ENCODE assay signal across 1 cellular context in genomic region chr11:120335928-120336640, GRCh38.
TF ChIP-seq lines count a peak whose summit lies in the region.

A gene with protein sequence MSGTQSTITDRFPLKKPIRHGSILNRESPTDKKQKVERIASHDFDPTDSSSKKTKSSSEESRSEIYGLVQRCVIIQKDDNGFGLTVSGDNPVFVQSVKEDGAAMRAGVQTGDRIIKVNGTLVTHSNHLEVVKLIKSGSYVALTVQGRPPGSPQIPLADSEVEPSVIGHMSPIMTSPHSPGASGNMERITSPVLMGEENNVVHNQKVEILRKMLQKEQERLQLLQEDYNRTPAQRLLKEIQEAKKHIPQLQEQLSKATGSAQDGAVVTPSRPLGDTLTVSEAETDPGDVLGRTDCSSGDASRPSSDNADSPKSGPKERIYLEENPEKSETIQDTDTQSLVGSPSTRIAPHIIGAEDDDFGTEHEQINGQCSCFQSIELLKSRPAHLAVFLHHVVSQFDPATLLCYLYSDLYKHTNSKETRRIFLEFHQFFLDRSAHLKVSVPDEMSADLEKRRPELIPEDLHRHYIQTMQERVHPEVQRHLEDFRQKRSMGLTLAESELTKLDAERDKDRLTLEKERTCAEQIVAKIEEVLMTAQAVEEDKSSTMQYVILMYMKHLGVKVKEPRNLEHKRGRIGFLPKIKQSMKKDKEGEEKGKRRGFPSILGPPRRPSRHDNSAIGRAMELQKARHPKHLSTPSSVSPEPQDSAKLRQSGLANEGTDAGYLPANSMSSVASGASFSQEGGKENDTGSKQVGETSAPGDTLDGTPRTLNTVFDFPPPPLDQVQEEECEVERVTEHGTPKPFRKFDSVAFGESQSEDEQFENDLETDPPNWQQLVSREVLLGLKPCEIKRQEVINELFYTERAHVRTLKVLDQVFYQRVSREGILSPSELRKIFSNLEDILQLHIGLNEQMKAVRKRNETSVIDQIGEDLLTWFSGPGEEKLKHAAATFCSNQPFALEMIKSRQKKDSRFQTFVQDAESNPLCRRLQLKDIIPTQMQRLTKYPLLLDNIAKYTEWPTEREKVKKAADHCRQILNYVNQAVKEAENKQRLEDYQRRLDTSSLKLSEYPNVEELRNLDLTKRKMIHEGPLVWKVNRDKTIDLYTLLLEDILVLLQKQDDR (N-terminal part only) (plus strand): TSS chr11:120336413. CDS start chr11:120337244, 831 bp downstream.

TF ChIP-seq in HepG2, 621 proteins besides CTCF, POLR2A, EP300 and RAD21 (continued from another document and continues in another):
- TF ChIP-seq, protein P1, sequence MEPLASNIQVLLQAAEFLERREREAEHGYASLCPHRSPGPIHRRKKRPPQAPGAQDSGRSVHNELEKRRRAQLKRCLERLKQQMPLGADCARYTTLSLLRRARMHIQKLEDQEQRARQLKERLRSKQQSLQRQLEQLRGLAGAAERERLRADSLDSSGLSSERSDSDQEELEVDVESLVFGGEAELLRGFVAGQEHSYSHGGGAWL (CRISPR knock-in tag; IDR thresholded peaks at IDR 0.05), result peak; percentile 84
- TF ChIP-seq, protein P2, sequence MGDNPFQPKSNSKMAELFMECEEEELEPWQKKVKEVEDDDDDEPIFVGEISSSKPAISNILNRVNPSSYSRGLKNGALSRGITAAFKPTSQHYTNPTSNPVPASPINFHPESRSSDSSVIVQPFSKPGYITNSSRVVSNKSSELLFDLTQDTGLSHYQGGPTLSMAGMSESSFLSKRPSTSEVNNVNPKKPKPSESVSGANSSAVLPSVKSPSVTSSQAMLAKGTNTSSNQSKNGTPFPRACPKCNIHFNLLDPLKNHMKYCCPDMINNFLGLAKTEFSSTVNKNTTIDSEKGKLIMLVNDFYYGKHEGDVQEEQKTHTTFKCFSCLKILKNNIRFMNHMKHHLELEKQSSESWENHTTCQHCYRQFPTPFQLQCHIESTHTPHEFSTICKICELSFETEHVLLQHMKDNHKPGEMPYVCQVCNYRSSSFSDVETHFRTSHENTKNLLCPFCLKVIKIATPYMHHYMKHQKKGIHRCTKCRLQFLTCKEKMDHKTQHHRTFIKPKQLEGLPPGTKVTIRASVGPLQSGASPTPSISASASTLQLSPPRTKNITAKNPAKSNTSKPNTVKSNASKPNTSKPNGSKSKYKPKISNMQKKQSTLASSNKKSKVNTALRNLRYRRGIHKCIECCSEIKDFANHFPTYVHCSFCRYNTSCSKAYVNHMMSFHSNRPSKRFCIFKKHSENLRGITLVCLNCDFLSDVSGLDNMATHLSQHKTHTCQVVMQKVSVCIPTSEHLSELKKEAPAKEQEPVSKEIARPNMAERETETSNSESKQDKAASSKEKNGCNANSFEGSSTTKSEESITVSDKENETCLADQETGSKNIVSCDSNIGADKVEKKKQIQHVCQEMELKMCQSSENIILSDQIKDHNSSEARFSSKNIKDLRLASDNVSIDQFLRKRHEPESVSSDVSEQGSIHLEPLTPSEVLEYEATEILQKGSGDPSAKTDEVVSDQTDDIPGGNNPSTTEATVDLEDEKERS (CRISPR knock-in tag; IDR thresholded peaks at IDR 0.05), result peak; percentile 76; the same call in 1 of the 2 replicates
- no peak for TF ChIP-seq LBX2 (CRISPR knock-in tag; IDR thresholded peaks at IDR 0.05; ENCODE audit: borderline replicate concordance)
- no peak for TF ChIP-seq ATF1 (CRISPR knock-in tag; IDR thresholded peaks at IDR 0.05)
- peak; percentile 78; the same call in 1 of the 2 replicates for TF ChIP-seq ZNF891 (CRISPR knock-in tag; IDR thresholded peaks at IDR 0.05)
- peak; percentile 58 for TF ChIP-seq NCOA2 (CRISPR knock-in tag; IDR thresholded peaks at IDR 0.05)
- TF ChIP-seq MBNL3 (CRISPR knock-in tag; conservative IDR thresholded peaks at IDR 0.05), result no peak
- TF ChIP-seq ZNF629 (CRISPR knock-in tag; conservative IDR thresholded peaks at IDR 0.05), result no peak
- peak; percentile 94 for TF ChIP-seq ZNF639 (CRISPR knock-in tag; conservative IDR thresholded peaks at IDR 0.05)
- TF ChIP-seq TCF7L2 (IDR thresholded peaks at IDR 0.05; ENCODE audit: low read depth, low read length), result no peak
- no peak; the same call in 1 of the 2 replicates for TF ChIP-seq ZNF235 (CRISPR knock-in tag; IDR thresholded peaks at IDR 0.05; ENCODE audit: borderline replicate concordance)
- TF ChIP-seq GTF2F1 (IDR thresholded peaks at IDR 0.05; ENCODE audit: low read length), result no peak
- TF ChIP-seq ATM (IDR thresholded peaks at IDR 0.05; ENCODE audit: borderline replicate concordance), result no peak
- no peak for TF ChIP-seq ZNF839 (CRISPR knock-in tag; IDR thresholded peaks at IDR 0.05; ENCODE audit: borderline replicate concordance)
- TF ChIP-seq, protein P3, sequence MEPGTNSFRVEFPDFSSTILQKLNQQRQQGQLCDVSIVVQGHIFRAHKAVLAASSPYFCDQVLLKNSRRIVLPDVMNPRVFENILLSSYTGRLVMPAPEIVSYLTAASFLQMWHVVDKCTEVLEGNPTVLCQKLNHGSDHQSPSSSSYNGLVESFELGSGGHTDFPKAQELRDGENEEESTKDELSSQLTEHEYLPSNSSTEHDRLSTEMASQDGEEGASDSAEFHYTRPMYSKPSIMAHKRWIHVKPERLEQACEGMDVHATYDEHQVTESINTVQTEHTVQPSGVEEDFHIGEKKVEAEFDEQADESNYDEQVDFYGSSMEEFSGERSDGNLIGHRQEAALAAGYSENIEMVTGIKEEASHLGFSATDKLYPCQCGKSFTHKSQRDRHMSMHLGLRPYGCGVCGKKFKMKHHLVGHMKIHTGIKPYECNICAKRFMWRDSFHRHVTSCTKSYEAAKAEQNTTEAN (CRISPR knock-in tag; conservative IDR thresholded peaks at IDR 0.05), result peak; percentile 56
- TF ChIP-seq SMAD9 (CRISPR knock-in tag; IDR thresholded peaks at IDR 0.05), result no peak
- TF ChIP-seq KMT2B (CRISPR knock-in tag; IDR thresholded peaks at IDR 0.05), result peak; percentile 86
- TF ChIP-seq ZFP91 (CRISPR knock-in tag; IDR thresholded peaks at IDR 0.05; ENCODE audit: borderline replicate concordance), result peak; percentile 90
- no peak for TF ChIP-seq NFIB (CRISPR knock-in tag; IDR thresholded peaks at IDR 0.05; ENCODE audit: borderline replicate concordance)
- TF ChIP-seq MTF2 (CRISPR knock-in tag; IDR thresholded peaks at IDR 0.05; ENCODE audit: borderline replicate concordance), result no peak
- TF ChIP-seq ZNF564 (CRISPR knock-in tag; IDR thresholded peaks at IDR 0.05), result peak; percentile 58; the same call in 1 of the 2 replicates
- TF ChIP-seq, protein P4, sequence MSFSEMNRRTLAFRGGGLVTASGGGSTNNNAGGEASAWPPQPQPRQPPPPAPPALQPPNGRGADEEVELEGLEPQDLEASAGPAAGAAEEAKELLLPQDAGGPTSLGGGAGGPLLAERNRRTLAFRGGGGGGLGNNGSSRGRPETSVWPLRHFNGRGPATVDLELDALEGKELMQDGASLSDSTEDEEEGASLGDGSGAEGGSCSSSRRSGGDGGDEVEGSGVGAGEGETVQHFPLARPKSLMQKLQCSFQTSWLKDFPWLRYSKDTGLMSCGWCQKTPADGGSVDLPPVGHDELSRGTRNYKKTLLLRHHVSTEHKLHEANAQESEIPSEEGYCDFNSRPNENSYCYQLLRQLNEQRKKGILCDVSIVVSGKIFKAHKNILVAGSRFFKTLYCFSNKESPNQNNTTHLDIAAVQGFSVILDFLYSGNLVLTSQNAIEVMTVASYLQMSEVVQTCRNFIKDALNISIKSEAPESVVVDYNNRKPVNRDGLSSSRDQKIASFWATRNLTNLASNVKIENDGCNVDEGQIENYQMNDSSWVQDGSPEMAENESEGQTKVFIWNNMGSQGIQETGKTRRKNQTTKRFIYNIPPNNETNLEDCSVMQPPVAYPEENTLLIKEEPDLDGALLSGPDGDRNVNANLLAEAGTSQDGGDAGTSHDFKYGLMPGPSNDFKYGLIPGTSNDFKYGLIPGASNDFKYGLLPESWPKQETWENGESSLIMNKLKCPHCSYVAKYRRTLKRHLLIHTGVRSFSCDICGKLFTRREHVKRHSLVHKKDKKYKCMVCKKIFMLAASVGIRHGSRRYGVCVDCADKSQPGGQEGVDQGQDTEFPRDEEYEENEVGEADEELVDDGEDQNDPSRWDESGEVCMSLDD (CRISPR knock-in tag; IDR thresholded peaks at IDR 0.05; ENCODE audit: borderline replicate concordance), result no peak
- TF ChIP-seq, protein P5, sequence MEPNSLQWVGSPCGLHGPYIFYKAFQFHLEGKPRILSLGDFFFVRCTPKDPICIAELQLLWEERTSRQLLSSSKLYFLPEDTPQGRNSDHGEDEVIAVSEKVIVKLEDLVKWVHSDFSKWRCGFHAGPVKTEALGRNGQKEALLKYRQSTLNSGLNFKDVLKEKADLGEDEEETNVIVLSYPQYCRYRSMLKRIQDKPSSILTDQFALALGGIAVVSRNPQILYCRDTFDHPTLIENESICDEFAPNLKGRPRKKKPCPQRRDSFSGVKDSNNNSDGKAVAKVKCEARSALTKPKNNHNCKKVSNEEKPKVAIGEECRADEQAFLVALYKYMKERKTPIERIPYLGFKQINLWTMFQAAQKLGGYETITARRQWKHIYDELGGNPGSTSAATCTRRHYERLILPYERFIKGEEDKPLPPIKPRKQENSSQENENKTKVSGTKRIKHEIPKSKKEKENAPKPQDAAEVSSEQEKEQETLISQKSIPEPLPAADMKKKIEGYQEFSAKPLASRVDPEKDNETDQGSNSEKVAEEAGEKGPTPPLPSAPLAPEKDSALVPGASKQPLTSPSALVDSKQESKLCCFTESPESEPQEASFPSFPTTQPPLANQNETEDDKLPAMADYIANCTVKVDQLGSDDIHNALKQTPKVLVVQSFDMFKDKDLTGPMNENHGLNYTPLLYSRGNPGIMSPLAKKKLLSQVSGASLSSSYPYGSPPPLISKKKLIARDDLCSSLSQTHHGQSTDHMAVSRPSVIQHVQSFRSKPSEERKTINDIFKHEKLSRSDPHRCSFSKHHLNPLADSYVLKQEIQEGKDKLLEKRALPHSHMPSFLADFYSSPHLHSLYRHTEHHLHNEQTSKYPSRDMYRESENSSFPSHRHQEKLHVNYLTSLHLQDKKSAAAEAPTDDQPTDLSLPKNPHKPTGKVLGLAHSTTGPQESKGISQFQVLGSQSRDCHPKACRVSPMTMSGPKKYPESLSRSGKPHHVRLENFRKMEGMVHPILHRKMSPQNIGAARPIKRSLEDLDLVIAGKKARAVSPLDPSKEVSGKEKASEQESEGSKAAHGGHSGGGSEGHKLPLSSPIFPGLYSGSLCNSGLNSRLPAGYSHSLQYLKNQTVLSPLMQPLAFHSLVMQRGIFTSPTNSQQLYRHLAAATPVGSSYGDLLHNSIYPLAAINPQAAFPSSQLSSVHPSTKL (CRISPR knock-in tag; IDR thresholded peaks at IDR 0.05), result peak; percentile 75
- TF ChIP-seq MTA3 (CRISPR knock-in tag; IDR thresholded peaks at IDR 0.05), result no peak
- no peak for TF ChIP-seq HDAC6 (IDR thresholded peaks at IDR 0.05; ENCODE audit: low read depth, low read length)
- TF ChIP-seq ZNF772 (CRISPR knock-in tag; IDR thresholded peaks at IDR 0.05), result peak; percentile 33; the same call in 1 of the 2 replicates
- TF ChIP-seq ZNF12 (CRISPR knock-in tag; IDR thresholded peaks at IDR 0.05), result no peak
- peak; percentile 67; the same call in 1 of the 2 replicates for TF ChIP-seq ZNF670 (CRISPR knock-in tag; IDR thresholded peaks at IDR 0.05; ENCODE audit: borderline replicate concordance)
- TF ChIP-seq, protein P6, sequence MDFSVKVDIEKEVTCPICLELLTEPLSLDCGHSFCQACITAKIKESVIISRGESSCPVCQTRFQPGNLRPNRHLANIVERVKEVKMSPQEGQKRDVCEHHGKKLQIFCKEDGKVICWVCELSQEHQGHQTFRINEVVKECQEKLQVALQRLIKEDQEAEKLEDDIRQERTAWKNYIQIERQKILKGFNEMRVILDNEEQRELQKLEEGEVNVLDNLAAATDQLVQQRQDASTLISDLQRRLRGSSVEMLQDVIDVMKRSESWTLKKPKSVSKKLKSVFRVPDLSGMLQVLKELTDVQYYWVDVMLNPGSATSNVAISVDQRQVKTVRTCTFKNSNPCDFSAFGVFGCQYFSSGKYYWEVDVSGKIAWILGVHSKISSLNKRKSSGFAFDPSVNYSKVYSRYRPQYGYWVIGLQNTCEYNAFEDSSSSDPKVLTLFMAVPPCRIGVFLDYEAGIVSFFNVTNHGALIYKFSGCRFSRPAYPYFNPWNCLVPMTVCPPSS (IDR thresholded peaks at IDR 0.05), result no peak
- no peak; the same call in 1 of the 2 replicates for TF ChIP-seq ZNF335 (CRISPR knock-in tag; IDR thresholded peaks at IDR 0.05)
- TF ChIP-seq HDAC1 (CRISPR knock-in tag; IDR thresholded peaks at IDR 0.05), result peak; percentile 92
- TF ChIP-seq, protein P7, sequence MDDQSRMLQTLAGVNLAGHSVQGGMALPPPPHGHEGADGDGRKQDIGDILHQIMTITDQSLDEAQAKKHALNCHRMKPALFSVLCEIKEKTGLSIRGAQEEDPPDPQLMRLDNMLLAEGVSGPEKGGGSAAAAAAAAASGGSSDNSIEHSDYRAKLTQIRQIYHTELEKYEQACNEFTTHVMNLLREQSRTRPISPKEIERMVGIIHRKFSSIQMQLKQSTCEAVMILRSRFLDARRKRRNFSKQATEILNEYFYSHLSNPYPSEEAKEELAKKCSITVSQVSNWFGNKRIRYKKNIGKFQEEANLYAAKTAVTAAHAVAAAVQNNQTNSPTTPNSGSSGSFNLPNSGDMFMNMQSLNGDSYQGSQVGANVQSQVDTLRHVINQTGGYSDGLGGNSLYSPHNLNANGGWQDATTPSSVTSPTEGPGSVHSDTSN (CRISPR knock-in tag; IDR thresholded peaks at IDR 0.05; ENCODE audit: borderline replicate concordance), result no peak
- TF ChIP-seq SMARCC2 (IDR thresholded peaks at IDR 0.05), result no peak
